20 cellular contexts compared by ENCODE assay signal in the genomic region with DNA sequence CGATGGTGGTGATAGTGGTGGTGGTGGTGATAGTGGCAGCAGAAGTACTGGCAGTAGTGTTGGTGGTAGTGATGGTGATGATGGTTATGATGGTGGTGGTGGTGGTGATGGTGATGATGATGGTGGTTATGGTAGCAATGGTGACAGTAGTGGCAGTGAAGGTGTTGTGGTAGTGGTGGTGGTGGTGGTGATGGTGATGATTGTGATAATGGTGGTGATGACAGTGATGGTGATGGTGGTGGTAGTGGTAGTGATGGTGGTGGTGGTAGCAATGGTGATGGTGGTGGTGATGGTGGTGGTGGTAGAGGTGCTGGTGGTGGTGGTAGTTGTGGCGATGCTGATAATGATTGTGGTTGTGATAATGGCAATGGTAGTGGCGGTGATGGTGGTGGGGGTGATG.
"Had no signal": no experiment of that assay in that cellular context is flagged by ENCODE, and none has a peak within 500 bp of the region (broad histone marks: within the 10 kb centered on the region; RNA-seq: fewer than 3 reads in every experiment).

No MANE protein-coding gene starts in this region.

- H3K4me3 Mint-ChIP-seq: T-cell had no signal

- H3K27ac Mint-ChIP-seq: T-cell had no signal

- H3K36me3 Mint-ChIP-seq: T-cell had no signal

- H3K9ac ChIP-seq: SK-N-SH had no signal

- ATAC-seq: Panc1, T-cell had no signal

- H3K9me2 ChIP-seq: SK-N-SH had no signal

- H3K9me3 ChIP-seq: SK-N-SH had no signal

- H3K9me3 Mint-ChIP-seq: T-cell had no signal

- H3K27ac ChIP-seq: RWPE1 had no signal

- H3K4me1 Mint-ChIP-seq: T-cell had no signal

- DNase-seq: KBM-7, MV-4-11, NCI-H1048, NCI-H1105, NCI-H1417, NCI-H1436 treated with DMSO at 0.1 percent for 48 hours, NCI-H1694, NCI-H187 treated with DMSO at 0.1 percent for 48 hours, NCI-H2081, NCI-H2107, NCI-H2227 treated with DMSO at 0.1 percent for 48 hours, NCI-H524, NCI-H69, NCI-H774, SHP77, SK-N-SH, SW 1271, T-cell had no signal

- H3K4me2 ChIP-seq: SK-N-SH had no signal

- H3K27me3 Mint-ChIP-seq: T-cell had no signal
